13 cellular contexts compared by ENCODE assay signal in genomic region chr10:44576715-44577191, GRCh38.
A peak's percentile ranks its signal among the peaks of the same experiment; 100 is the strongest.
DNase-seq lines count a peak whose midpoint lies in the region; ATAC-seq and TF ChIP-seq lines count a peak whose summit lies in the region.
"Had no signal": no experiment of that assay in that cellular context is flagged by ENCODE, and none has a peak within 500 bp of the region (broad histone marks: within the 10 kb centered on the region; RNA-seq: fewer than 3 reads in every experiment).

No MANE protein-coding gene starts in this region.

- H3K4me1 ChIP-seq in skeletal muscle tissue (ENCODE audit: control insufficient read depth in 3 of 3, insufficient read depth in 3 of 3, low read length in 3 of 3) = peaks cover 4 to 10% (median 4%) of the 10 kb centered on the region in 3 donors
- H3K4me1 ChIP-seq: HAP-1, sigmoid colon had no signal

- no peaks in the 10 kb centered on the region for H3K36me3 ChIP-seq in skeletal muscle tissue (ENCODE audit: control insufficient read depth in 3 of 3, insufficient read depth in 3 of 3, low read length in 3 of 3)
- H3K36me3 ChIP-seq: HAP-1, sigmoid colon had no signal

- H3K9ac ChIP-seq in skeletal muscle tissue (ENCODE audit: low read depth in 1 of 3, low read length in 3 of 3) = no peak overlapping the region

- ATAC-seq in activated CD4-positive, CD25-positive, alpha-beta regulatory T cell treated with anti-CD3 and anti-CD28 coated beads, Interleukin-2, amount 50 U/mL, for 24 hours = peak; percentile 9 to 53
- no peak for ATAC-seq in HG03571 (IDR thresholded peaks at IDR 0.05; ENCODE audit: unreplicated experiment)
- no peak for ATAC-seq in GM18502 (IDR thresholded peaks at IDR 0.05; ENCODE audit: poor library complexity, unreplicated experiment)
- no peak for ATAC-seq in HG02938 (IDR thresholded peaks at IDR 0.05; ENCODE audit: unreplicated experiment)

- TF ChIP-seq CTCF in choroid plexus epithelial cell (conservative IDR thresholded peaks at IDR 0.05; ENCODE audit: low read depth, low read length) = no peak

- no peaks in the 10 kb centered on the region for H3K9me3 ChIP-seq in skeletal muscle tissue (ENCODE audit: control insufficient read depth in 3 of 3, low read length in 3 of 3)
- H3K9me3 ChIP-seq: HAP-1, sigmoid colon had no signal

- peak overlapping the region; percentile 69 for H3K27ac ChIP-seq in skeletal muscle tissue (ENCODE audit: low read depth, low read length)

- H3K4me3 ChIP-seq in choroid plexus epithelial cell (ENCODE audit: low read depth, low read length) (no peak overlapping the region), skeletal muscle tissue (ENCODE audit: low read length in 3 of 3) (no peak overlapping the region)
- H3K4me3 ChIP-seq: HAP-1, sigmoid colon had no signal

- no peaks in the 10 kb centered on the region for H3K27me3 ChIP-seq in skeletal muscle tissue (ENCODE audit: control insufficient read depth in 3 of 3, insufficient read depth in 3 of 3, low read length in 3 of 3)
- H3K27me3 ChIP-seq: sigmoid colon had no signal

- no peak for DNase-seq in activated CD4-positive, CD25-positive, alpha-beta regulatory T cell (lab: John Stamatoyannopoulos, UW)
- DNase-seq in choroid plexus epithelial cell (ENCODE audit: low read depth) (peak; percentile 35), islet precursor cell (peak; percentile 37)
- DNase-seq: 8988T, activated T-cell treated with anti-CD3 and anti-CD28 coated beads for 4 hours, SIG-M5, sigmoid colon had no signal

Comparison
In these comparisons a context has a peak if more than half of its experiments do, and no peak if none do; other contexts are left out.
1. ATAC-seq: peak in activated CD4-positive, CD25-positive, alpha-beta regulatory T cell treated with anti-CD3 and anti-CD28 coated beads, Interleukin-2, amount 50 U/mL, for 24 hours (2 of 2); none in HG03571 (single experiment), GM18502 (single experiment) and HG02938 (single experiment).
2. DNase-seq: peak in choroid plexus epithelial cell (single experiment) and islet precursor cell (single experiment); none in activated CD4-positive, CD25-positive, alpha-beta regulatory T cell (0 of 4).